In the genomic region with DNA sequence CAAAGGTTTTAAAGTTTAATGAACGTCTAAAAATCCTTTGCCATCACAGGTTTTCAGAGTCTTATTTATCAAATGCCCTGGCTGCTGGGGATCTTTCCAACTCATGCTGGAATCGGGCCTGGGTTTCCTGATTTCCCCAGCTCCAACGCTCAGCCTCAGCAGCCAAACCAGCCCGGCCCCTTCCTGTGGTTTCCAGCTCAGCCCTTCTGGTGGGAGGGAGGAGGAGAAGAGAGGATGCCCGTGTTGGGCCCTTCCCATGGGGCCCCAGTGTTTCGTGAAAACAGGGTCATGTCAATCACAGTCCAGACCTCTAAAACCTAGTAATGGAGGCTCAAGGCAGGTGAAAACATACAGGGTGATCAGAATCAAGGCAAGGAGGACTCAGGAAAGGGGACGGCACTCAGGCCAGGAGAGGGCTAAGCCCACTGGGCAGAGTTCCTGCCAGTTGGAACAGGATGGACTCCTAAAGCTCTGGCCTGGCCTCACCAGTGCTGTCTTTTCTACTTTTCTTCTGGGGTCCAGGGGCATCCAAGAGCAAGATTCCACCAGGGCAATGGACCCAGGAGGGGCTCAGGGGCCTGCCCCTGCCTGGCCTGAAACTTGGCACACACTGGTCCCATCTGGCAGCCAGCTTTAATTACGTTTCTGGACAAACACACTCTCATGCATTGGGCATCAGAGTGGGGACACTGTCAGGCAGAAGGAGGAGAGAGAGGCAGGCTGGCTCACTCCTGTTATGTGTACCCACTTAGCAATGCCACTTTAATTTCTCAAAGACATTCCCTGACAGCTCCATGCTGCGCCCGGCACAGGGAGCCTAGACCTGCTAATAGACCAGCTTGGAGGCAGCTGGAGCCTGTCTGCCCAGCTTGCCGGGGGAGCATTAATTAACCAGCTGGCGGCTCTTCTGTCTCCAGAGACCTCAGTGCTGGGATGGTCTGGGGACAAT, we compare ENCODE assay signal across 8 cellular contexts.
DNase-seq lines count a peak whose midpoint lies in the region; ATAC-seq and TF ChIP-seq lines count a peak whose summit lies in the region.

No MANE protein-coding gene starts in this region.

- no peaks in the 10 kb centered on the region for H3K4me1 Mint-ChIP-seq in MCF 10A (ENCODE audit: insufficient read depth, unreplicated experiment)

- peaks cover 5 to 8% of the 10 kb centered on the region in 2 donors for H3K4me1 ChIP-seq in breast epithelium
- peaks cover 16% of the 10 kb centered on the region for H3K4me1 ChIP-seq in adipocyte (ENCODE audit: control insufficient read depth, insufficient read depth, low read length)
- H3K4me1 ChIP-seq in lower lobe of right lung, result peaks cover 27% of the 10 kb centered on the region

- intact Hi-C loops in breast epithelium (cut with DNase I; ENCODE audit: low total_unique reads), result no loop called here
- intact Hi-C loops in MCF 10A (cut with micrococcal nuclease), result no loop called here
- intact Hi-C loops in lower lobe of right lung (cut with DNase I), result no loop called here

- H3K4me3 ChIP-seq in breast epithelium, result no peak overlapping the region
- H3K4me3 ChIP-seq in adipocyte (ENCODE audit: low read length), result no peak overlapping the region
- no peak overlapping the region for H3K4me3 ChIP-seq in lower lobe of right lung

- peak overlapping the region; percentile 71 to 80 for H3K27ac ChIP-seq in breast epithelium
- peak overlapping the region; percentile 57 for H3K27ac ChIP-seq in lower lobe of right lung

- H3K27ac Mint-ChIP-seq in MCF 10A (ENCODE audit: low read depth, unreplicated experiment), result no peak overlapping the region

- no peak overlapping the region for H3K4me3 Mint-ChIP-seq in MCF 10A (ENCODE audit: unreplicated experiment)

- no TSS peak for BruUV-seq in MCF 10A (replicated peaks; lab: Mats Ljungman, UMichigan)

- CTCF ChIA-PET in MCF 10A (lab: Yijun Ruan, JAX), result no interaction called here
- CTCF ChIA-PET in GM10248 (lab: Yijun Ruan, JAX), result no interaction called here

- peak; percentile 33 to 47 for ATAC-seq in lower lobe of right lung
- no peak for ATAC-seq in HG03280 (IDR thresholded peaks at IDR 0.05; ENCODE audit: unreplicated experiment)
- ATAC-seq in HG02973 (IDR thresholded peaks at IDR 0.05; ENCODE audit: unreplicated experiment), result no peak

- DNase-seq in breast epithelium (ENCODE audit: low spot score in 2 of 2) (peak in 1 of 2 donors; percentile 29), MCF 10A (ENCODE audit: unreplicated experiment) (no peak), adipocyte (ENCODE audit: low read depth) (peak; percentile 39), lower lobe of right lung (no peak), ureter (ENCODE audit: low spot score) (peak; percentile 57), GM10248 (ENCODE audit: extremely low spot score) (no peak)

- H3K27me3 ChIP-seq in breast epithelium (no peaks in the 10 kb centered on the region), adipocyte (replicated peaks; ENCODE audit: control insufficient read depth, insufficient read depth, low read length) (no peaks in the 10 kb centered on the region), lower lobe of right lung (ENCODE audit: low read depth) (no peaks in the 10 kb centered on the region)

- H3K36me3 Mint-ChIP-seq in MCF 10A (ENCODE audit: insufficient read depth, unreplicated experiment), result peaks cover 6% of the 10 kb centered on the region

- POLR2A ChIA-PET in MCF 10A (lab: Yijun Ruan, JAX) (interaction anchor here (1.1 kb wide), 1 partner anchor 9 kb away, joined by 4 read pairs; no protein-coding TSS in a partner anchor), GM10248 (lab: Yijun Ruan, JAX) (no interaction called here)

- TF ChIP-seq POLR2A in breast epithelium (IDR thresholded peaks at IDR 0.05), result no peak

- H3K9me3 ChIP-seq in breast epithelium (no peaks in the 10 kb centered on the region), adipocyte (ENCODE audit: control insufficient read depth, low read length) (peaks cover 15% of the 10 kb centered on the region), lower lobe of right lung (peaks cover 12% of the 10 kb centered on the region)

- TF ChIP-seq CTCF in breast epithelium (IDR thresholded peaks at IDR 0.05) (no peak), MCF 10A (IDR thresholded peaks at IDR 0.05; ENCODE audit: unreplicated experiment) (no peak), lower lobe of right lung (IDR thresholded peaks at IDR 0.05) (no peak), GM10248 (IDR thresholded peaks at IDR 0.05; ENCODE audit: control extremely low read depth, extremely low read depth, low read depth, missing control alignments) (no peak)

- H3K36me3 ChIP-seq in breast epithelium (no peaks in the 10 kb centered on the region), adipocyte (ENCODE audit: control insufficient read depth, insufficient read depth, low read length, severe bottlenecking) (no peaks in the 10 kb centered on the region), lower lobe of right lung (no peaks in the 10 kb centered on the region)

- no peaks in the 10 kb centered on the region for H3K27me3 Mint-ChIP-seq in MCF 10A (ENCODE audit: insufficient read depth, unreplicated experiment)

- H3K9me3 Mint-ChIP-seq in MCF 10A (ENCODE audit: unreplicated experiment), result peaks cover 8% of the 10 kb centered on the region

- H3K9ac ChIP-seq in adipocyte (ENCODE audit: low read length), result no peak overlapping the region

Comparison
In these comparisons a context has a peak if more than half of its experiments do, and no peak if none do; other contexts are left out.
1. DNase-seq: peak in adipocyte (single experiment) and ureter (single experiment); none in MCF 10A (single experiment), lower lobe of right lung (single experiment) and GM10248 (single experiment).
2. ATAC-seq: peak in lower lobe of right lung (2 of 2); none in HG03280 (single experiment) and HG02973 (single experiment).